10 cellular contexts compared by ENCODE assay signal in genomic region chr9:137150485-137151060, GRCh38. TPM values are rescaled to one million over a fixed set of nuclear protein-coding genes. Genes with fewer than 3 reads are reported as not detected.
A peak's percentile ranks its signal among the peaks of the same experiment; 100 is the strongest.
DNase-seq lines count a peak whose midpoint lies in the region; TF ChIP-seq lines count a peak whose summit lies in the region.
"Had no signal": no experiment of that assay in that cellular context is flagged by ENCODE, and none has a peak within 500 bp of the region (broad histone marks: within the 10 kb centered on the region; RNA-seq: fewer than 3 reads in every experiment).

No MANE protein-coding gene starts in this region.

- H2AFZ ChIP-seq in hepatocyte = no peak overlapping the region

- CTCF ChIA-PET in HEK293T (lab: Yijun Ruan, JAX) = interaction anchor here (0.6 to 1.4 kb wide), 7 partner anchors 13 to 170 kb away, joined by 3 to 7 read pairs (median 3); partner anchors contain the start of gene SAPCD2

- TF ChIP-seq CTCF in transverse colon (IDR thresholded peaks at IDR 0.05) (no peak), hepatocyte (IDR thresholded peaks at IDR 0.05; ENCODE audit: poor library complexity) (no peak)

- no peaks in the 10 kb centered on the region for H3K9me3 ChIP-seq in transverse colon
- H3K9me3 ChIP-seq in hepatocyte (ENCODE audit: low read depth) = no peaks in the 10 kb centered on the region
- H3K9me3 ChIP-seq: heart right ventricle had no signal

- H3K27me3 ChIP-seq in transverse colon (peaks cover 31% of the 10 kb centered on the region), hepatocyte (peaks cover 9% of the 10 kb centered on the region)

- TF ChIP-seq POLR2A in transverse colon (IDR thresholded peaks at IDR 0.05) = no peak

- 35 to 73% methylated on average over 3 to 23 of the region's 23 CpGs for WGBS in transverse colon (ENCODE audit: low coverage in 1 of 2), 2 donors
- 76% methylated on average over 19 of the region's 23 CpGs for WGBS in hepatocyte (ENCODE audit: low lambda C conversion rate, missing lambda C conversion rate)

- H3K79me2 ChIP-seq in hepatocyte = no peaks in the 10 kb centered on the region

- DNase-seq in SIG-M5 treated with dmso at 0.1 percent for 504 hours (lab: John Stamatoyannopoulos, UW; ENCODE audit: unreplicated experiment) (peak; percentile 67), SIG-M5 (lab: John Stamatoyannopoulos, UW) (no peak), HEK293T (ENCODE audit: extremely low spot score) (peak; percentile 80), NCI-H2029 (lab: John Stamatoyannopoulos, UW) (peak; percentile 88), transverse colon (peak; percentile 71), middle frontal gyrus (ENCODE audit: extremely low spot score, low spot score) (no peak), hepatocyte (ENCODE audit: low spot score) (no peak)
- peak; percentile 57 for DNase-seq in activated CD4-positive, CD25-positive, alpha-beta regulatory T cell treated with anti-CD3 and anti-CD28 coated beads, Interleukin-2, amount 50 U/mL, for 72 hours
- DNase-seq: heart right ventricle had no signal

- H3K36me3 ChIP-seq in transverse colon (no peaks in the 10 kb centered on the region), hepatocyte (replicated peaks; ENCODE audit: insufficient read depth, low read depth) (no peaks in the 10 kb centered on the region)
- H3K36me3 ChIP-seq: heart right ventricle had no signal

- no peak overlapping the region for H3K4me3 ChIP-seq in transverse colon
- H3K4me3 ChIP-seq in hepatocyte = no peak overlapping the region
- H3K4me3 ChIP-seq: heart right ventricle had no signal

- H3K9me2 ChIP-seq in hepatocyte (replicated peaks; ENCODE audit: insufficient read depth) = no peaks in the 10 kb centered on the region

- in situ Hi-C loops in transverse colon (cut with MboI; ENCODE audit: low pct_ligation_motif_present in 1 of 4, low pct_unique_long_range_greater_than_20kb in 1 of 4, low sequenced_read_pairs in 3 of 4) = no loop called here

- no peaks in the 10 kb centered on the region for H4K20me1 ChIP-seq in hepatocyte (ENCODE audit: insufficient read depth, poor library complexity, severe bottlenecking)

- H3K27ac ChIP-seq in transverse colon (no peak overlapping the region), hepatocyte (no peak overlapping the region)
- H3K27ac ChIP-seq: heart right ventricle had no signal

- POLR2A ChIA-PET in HEK293T (lab: Yijun Ruan, JAX) = interaction anchor here (0.7 to 3.4 kb wide), 11 partner anchors 12 to 90 kb away, joined by 3 to 57 read pairs (median 8); partner anchors contain the start of genes ANAPC2, LRRC26, MAN1B1 and SSNA1

- no peak for TF ChIP-seq EP300 in transverse colon (IDR thresholded peaks at IDR 0.05; ENCODE audit: low read depth)

- H3K4me1 ChIP-seq in transverse colon (no peaks in the 10 kb centered on the region), hepatocyte (ENCODE audit: insufficient read depth) (no peaks in the 10 kb centered on the region)
- H3K4me1 ChIP-seq: heart right ventricle had no signal

- H3K4me2 ChIP-seq in hepatocyte = no peak overlapping the region

- intact Hi-C loops in transverse colon (cut with DNase I; ENCODE audit: low total_unique reads) = no loop called here

TF ChIP-seq in HEK293T, 16 proteins besides CTCF, POLR2A, EP300 and RAD21:
- TF ChIP-seq PKNOX1 (IDR thresholded peaks at IDR 0.05) (no peak), SP1 (IDR thresholded peaks at IDR 0.05) (peak; percentile 92)

RNA-seq across cellular contexts. Expression of gene GRIN1, which starts 11.6 kb away (rescaled TPM):
- total RNA-seq in transverse colon (under 1 TPM in 1 of 4 donors, not detected in 3; 0.14 TPM), hepatocyte (not detected in 2 replicates)
- polyA plus RNA-seq in hepatocyte = not detected in 2 replicates
- total RNA-seq: heart right ventricle had no signal
- polyA plus RNA-seq: heart right ventricle had no signal

RNA-seq across cellular contexts. Expression of gene LRRC26, which starts 19.3 kb away (rescaled TPM):
- total RNA-seq in transverse colon (100 to 1,000 TPM in 1 of 4 donors, 10 to 100 TPM in 3; 31.8 to 437 (median 64.8) TPM), hepatocyte (0.73 and 1.1 TPM in 2 replicates)
- 0.89 and 2.6 TPM in 2 replicates for polyA plus RNA-seq in hepatocyte
- total RNA-seq: heart right ventricle; T-helper 2 cell treated with Interferon-gamma antibody and Interleukin-4, amounts not matched to agents 100 ng/mL and 5 ng/mL, for 36 hours had no signal
- polyA plus RNA-seq: heart right ventricle had no signal

RNA-seq across cellular contexts. Expression of gene TMEM210, which starts 21.3 kb away (rescaled TPM):
- not detected for total RNA-seq in transverse colon
- not detected in 2 replicates for total RNA-seq in hepatocyte
- not detected in 2 replicates for polyA plus RNA-seq in hepatocyte
- total RNA-seq: heart right ventricle; T-helper 2 cell treated with Interferon-gamma antibody and Interleukin-4, amounts not matched to agents 100 ng/mL and 5 ng/mL, for 36 hours had no signal
- polyA plus RNA-seq: heart right ventricle had no signal

RNA-seq across cellular contexts. Expression of gene DPP7, which starts 36.0 kb away (rescaled TPM):
- total RNA-seq in transverse colon (100 to 1,000 TPM in 2 of 4 donors, 10 to 100 TPM in 2; 54.2 to 141 (median 103) TPM), hepatocyte (206 and 207 TPM in 2 replicates)
- 544 and 678 TPM in 2 replicates for polyA plus RNA-seq in hepatocyte

RNA-seq across cellular contexts. Expression of gene ANAPC2, which starts 37.8 kb away (rescaled TPM):
- total RNA-seq in transverse colon = 100 to 1,000 TPM in 2 of 4 donors, 10 to 100 TPM in 2; 37.0 to 176 (median 70.3) TPM
- 21.3 and 26.2 TPM in 2 replicates for total RNA-seq in hepatocyte
- 12.2 and 16.2 TPM in 2 replicates for polyA plus RNA-seq in hepatocyte

Comparison
In these comparisons a context has a peak if more than half of its experiments do, and no peak if none do; other contexts are left out.
1. DNase-seq: peak in SIG-M5 treated with dmso at 0.1 percent for 504 hours (single experiment), HEK293T (single experiment), NCI-H2029 (single experiment), activated CD4-positive, CD25-positive, alpha-beta regulatory T cell treated with anti-CD3 and anti-CD28 coated beads, Interleukin-2, amount 50 U/mL, for 72 hours (single experiment) and transverse colon (single experiment); none in SIG-M5 (single experiment), middle frontal gyrus (single experiment) and hepatocyte (single experiment).
2. RNA of gene LRRC26, which starts 19.3 kb away (total RNA-seq): 31.8 to 437 TPM in transverse colon; 0.73 to 1.1 TPM in hepatocyte; every median in the first group is over 10 times any median in the second.